1 cellular context compared by ENCODE assay signal in genomic region chr11:528815-529728, GRCh38.
TF ChIP-seq lines count a peak whose summit lies in the region.

No MANE protein-coding gene starts in this region.

TF ChIP-seq in HepG2, 621 proteins besides CTCF, POLR2A, EP300 and RAD21 (continued from another document):
- TF ChIP-seq ZNF256 (CRISPR knock-in tag; conservative IDR thresholded peaks at IDR 0.05) (no peak), NRL (CRISPR knock-in tag; IDR thresholded peaks at IDR 0.05; ENCODE audit: borderline replicate concordance) (no peak), ZNF501 (CRISPR knock-in tag; IDR thresholded peaks at IDR 0.05) (no peak), GFI1 (CRISPR knock-in tag; IDR thresholded peaks at IDR 0.05; ENCODE audit: borderline replicate concordance) (no peak), LRRFIP1 (CRISPR knock-in tag; conservative IDR thresholded peaks at IDR 0.05) (no peak), CREB1 (IDR thresholded peaks at IDR 0.05) (peak; percentile 90), CREB1 (CRISPR knock-in tag; IDR thresholded peaks at IDR 0.05) (no peak), RBM22 (optimal IDR thresholded peaks at IDR 0.05; ENCODE audit: low read length) (no peak), TSC22D2 (CRISPR knock-in tag; IDR thresholded peaks at IDR 0.05; ENCODE audit: borderline replicate concordance) (no peak), PHF5A (CRISPR knock-in tag; IDR thresholded peaks at IDR 0.05; ENCODE audit: low read depth, unreplicated experiment) (no peak), MTA3 (CRISPR knock-in tag; IDR thresholded peaks at IDR 0.05) (no peak), ARNTL (CRISPR knock-in tag; IDR thresholded peaks at IDR 0.05) (no peak), MNT (IDR thresholded peaks at IDR 0.05) (peak; percentile 87)
